Comparison of ENCODE assay signal across 5 cellular contexts in the genomic region with DNA sequence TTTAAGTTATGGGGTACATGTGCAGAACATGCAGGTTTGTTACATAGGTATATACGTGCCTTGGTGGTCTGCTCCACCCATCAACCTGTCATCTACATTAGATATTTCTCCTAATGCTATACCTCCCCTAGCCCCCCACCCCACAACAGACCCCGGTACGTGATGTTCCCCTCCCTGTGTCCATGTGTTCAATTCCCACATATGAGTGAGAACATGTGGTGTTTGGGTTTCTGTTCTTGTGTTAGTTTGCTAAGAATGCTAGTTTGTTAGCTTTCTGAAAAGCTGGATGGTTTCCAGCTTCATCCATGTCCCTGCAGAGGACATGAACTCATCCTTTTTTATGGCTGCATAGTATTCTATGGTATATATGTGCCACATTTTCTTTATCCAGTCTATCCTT. TPM values are rescaled to one million over a fixed set of nuclear protein-coding genes. Genes with fewer than 3 reads are reported as not detected.
"Had no signal": no experiment of that assay in that cellular context is flagged by ENCODE, and none has a peak within 500 bp of the region (broad histone marks: within the 10 kb centered on the region; RNA-seq: fewer than 3 reads in every experiment).

No MANE protein-coding gene starts in this region.

RNA-seq across cellular contexts. Expression of gene MYT1L, which starts 39.8 kb away (rescaled TPM):
- total RNA-seq: subcutaneous adipose tissue, suprapubic skin, tibial nerve, upper lobe of right lung, ureter had no signal
